ENCODE assay signal across 11 cellular contexts in the genomic region with DNA sequence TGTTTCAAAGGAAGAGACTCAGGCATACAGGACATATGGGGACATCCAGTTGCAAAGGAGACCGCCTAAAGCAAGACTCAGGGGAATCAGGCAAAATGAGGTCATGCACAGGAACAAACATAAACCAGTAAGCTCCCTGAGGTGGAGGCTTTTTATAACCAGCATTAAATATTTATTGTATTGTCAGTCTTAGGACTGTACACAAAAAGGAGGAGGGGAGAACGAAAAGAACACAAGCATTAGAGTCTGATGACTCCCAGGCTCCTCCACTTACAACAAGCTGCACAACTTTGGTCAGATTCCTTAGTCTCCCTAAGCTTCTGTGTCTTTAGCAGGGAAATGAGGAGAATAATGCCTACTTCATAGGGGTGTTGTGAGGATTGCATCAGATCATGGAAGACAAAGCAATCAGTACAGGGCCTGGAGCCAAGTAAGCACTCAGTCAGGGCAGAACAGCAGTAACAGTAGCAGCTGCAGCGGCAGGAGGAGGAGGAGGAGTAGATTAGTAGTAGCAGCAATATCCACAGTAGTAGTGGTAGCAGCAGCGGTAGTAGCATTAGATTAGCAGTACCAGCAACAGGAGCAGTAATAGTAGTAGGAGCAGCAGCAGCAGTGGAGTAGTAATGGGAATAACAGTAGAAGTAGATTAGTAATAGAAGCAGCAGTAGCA. TPM values are rescaled to one million over a fixed set of nuclear protein-coding genes. Genes with fewer than 3 reads are reported as not detected.
A peak's percentile ranks its signal among the peaks of the same experiment; 100 is the strongest.
DNase-seq lines count a peak whose midpoint lies in the region; ATAC-seq and TF ChIP-seq lines count a peak whose summit lies in the region.
"Had no signal": no experiment of that assay in that cellular context is flagged by ENCODE, and none has a peak within 500 bp of the region (broad histone marks: within the 10 kb centered on the region; RNA-seq: fewer than 3 reads in every experiment).

No MANE protein-coding gene starts in this region.

- H3K9me3 ChIP-seq in lower lobe of right lung: no peaks in the 10 kb centered on the region

- no peaks in the 10 kb centered on the region for H3K27me3 ChIP-seq in lower lobe of right lung (ENCODE audit: low read depth)

- no peak for TF ChIP-seq CTCF in lower lobe of right lung (IDR thresholded peaks at IDR 0.05)

- DNase-seq in AG20443 (ENCODE audit: low spot score) (peak; percentile 14), NCI-H146 treated with DMSO at 0.1 percent for 48 hours (lab: John Stamatoyannopoulos, UW; ENCODE audit: unreplicated experiment) (peak; percentile 18), anterior cingulate cortex (lab: John Stamatoyannopoulos, UW) (peak in 42 of 58 donors; percentile 2 to 81 (median 35)), lower lobe of right lung (no peak), NCI-H446 (lab: John Stamatoyannopoulos, UW) (no peak)
- no peak for DNase-seq in stimulated activated CD4-positive, alpha-beta T cell treated with anti-CD3 and anti-CD28 coated beads, Interleukin-2, amount 100 ng/mL, for 48 hours
- no peak for DNase-seq in stimulated activated naive CD8-positive, alpha-beta T cell treated with anti-CD3 and anti-CD28 coated beads, Interleukin-15, Interleukin-2, amounts not matched to agents 100 U/mL and 50 U/mL, for 24 hours
- DNase-seq: activated CD8-positive, alpha-beta memory T cell treated with anti-CD3 and anti-CD28 coated beads, Interleukin-2, amount 10 ng/mL, durations not matched to agents 7 days and 5 days; CD8-positive, alpha-beta T cell had no signal

- H3K27ac ChIP-seq in lower lobe of right lung: peak overlapping the region; percentile 5

- no peak overlapping the region for H3K4me3 ChIP-seq in lower lobe of right lung

- intact Hi-C loops in lower lobe of right lung (cut with DNase I): no loop called here

- H3K36me3 ChIP-seq in lower lobe of right lung: no peaks in the 10 kb centered on the region

- H3K4me1 ChIP-seq in lower lobe of right lung: peaks cover 7% of the 10 kb centered on the region

- ATAC-seq in lower lobe of right lung (peak in 1 of 2 donors; percentile 60), GM18511 (IDR thresholded peaks at IDR 0.05; ENCODE audit: unreplicated experiment) (no peak)
- ATAC-seq in stimulated activated naive CD8-positive, alpha-beta T cell treated with anti-CD3 and anti-CD28 coated beads, Interleukin-15, Interleukin-2, amounts not matched to agents 100 U/mL and 50 U/mL, for 24 hours: no peak
- ATAC-seq: activated CD8-positive, alpha-beta memory T cell treated with anti-CD3 and anti-CD28 coated beads, Interleukin-2, amount 10 ng/mL, durations not matched to agents 7 days and 5 days; CD8-positive, alpha-beta T cell; natural killer cell treated with Interleukin-12 subunit alpha and Interleukin-12 subunit beta and Interleukin-15 and Interleukin-18, amount 100 ng/mL, for 72 hours had no signal

RNA-seq across cellular contexts. Expression of a gene that starts 54.2 kb away (rescaled TPM):
- total RNA-seq in lower lobe of right lung: 32.4 TPM

Comparison
In these comparisons a context has a peak if more than half of its experiments do, and no peak if none do; other contexts are left out.
1. DNase-seq: peak in AG20443 (single experiment), NCI-H146 treated with DMSO at 0.1 percent for 48 hours (single experiment) and anterior cingulate cortex (42 of 58); none in lower lobe of right lung (single experiment), NCI-H446 (0 of 2), stimulated activated CD4-positive, alpha-beta T cell treated with anti-CD3 and anti-CD28 coated beads, Interleukin-2, amount 100 ng/mL, for 48 hours (0 of 2) and stimulated activated naive CD8-positive, alpha-beta T cell treated with anti-CD3 and anti-CD28 coated beads, Interleukin-15, Interleukin-2, amounts not matched to agents 100 U/mL and 50 U/mL, for 24 hours (single experiment).